ENCODE assay signal across 1 cellular context in genomic region chr14:50944647-50945413, GRCh38.
TF ChIP-seq lines count a peak whose summit lies in the region.

No MANE protein-coding gene starts in this region.

TF ChIP-seq in HEK293, 187 proteins besides CTCF, POLR2A, EP300 and RAD21 (continued from another document):
- TF ChIP-seq ZNF266 (tag by site-specific recombination; IDR thresholded peaks at IDR 0.05; ENCODE audit: low read depth) (no peak), KLF10 (tag by site-specific recombination; IDR thresholded peaks at IDR 0.05) (peak; percentile 10), KLF16 (tag by site-specific recombination; IDR thresholded peaks at IDR 0.05) (no peak), ZNF510 (tag by site-specific recombination; IDR thresholded peaks at IDR 0.05; ENCODE audit: insufficient replicate concordance) (no peak), ZNF473 (tag by site-specific recombination; IDR thresholded peaks at IDR 0.05) (no peak), MZF1 (tag by site-specific recombination; IDR thresholded peaks at IDR 0.05; ENCODE audit: borderline replicate concordance) (no peak), ZNF670 (tag by site-specific recombination; IDR thresholded peaks at IDR 0.05; ENCODE audit: low read depth) (no peak), ZNF341 (tag by site-specific recombination; IDR thresholded peaks at IDR 0.05; ENCODE audit: low read depth) (0 out of 2 replicates have a peak, but pooled peaks have one; percentile 34), HOXC10 (CRISPR knock-in tag; IDR thresholded peaks at IDR 0.05) (no peak), ZBTB48 (tag by site-specific recombination; IDR thresholded peaks at IDR 0.05) (no peak; the same call in 1 of the 2 replicates), ZBTB49 (tag by site-specific recombination; IDR thresholded peaks at IDR 0.05; ENCODE audit: low read depth) (no peak), ZNF426 (tag by site-specific recombination; IDR thresholded peaks at IDR 0.05) (no peak), SP3 (tag by site-specific recombination; IDR thresholded peaks at IDR 0.05) (no peak), ZNF26 (tag by site-specific recombination; IDR thresholded peaks at IDR 0.05) (no peak), ZNF23 (tag by site-specific recombination; IDR thresholded peaks at IDR 0.05; ENCODE audit: borderline replicate concordance) (no peak), ZXDB (tag by site-specific recombination; IDR thresholded peaks at IDR 0.05) (peak; percentile 55; the same call in 1 of the 2 replicates), ZSCAN23 (tag by site-specific recombination; IDR thresholded peaks at IDR 0.05) (no peak), ZNF626 (tag by site-specific recombination; IDR thresholded peaks at IDR 0.05) (no peak), ZNF311 (tag by site-specific recombination; IDR thresholded peaks at IDR 0.05; ENCODE audit: borderline replicate concordance) (no peak), ZNF366 (tag by site-specific recombination; conservative IDR thresholded peaks at IDR 0.05) (no peak; the same call in 1 of the 2 replicates)
- TF ChIP-seq, protein P1, sequence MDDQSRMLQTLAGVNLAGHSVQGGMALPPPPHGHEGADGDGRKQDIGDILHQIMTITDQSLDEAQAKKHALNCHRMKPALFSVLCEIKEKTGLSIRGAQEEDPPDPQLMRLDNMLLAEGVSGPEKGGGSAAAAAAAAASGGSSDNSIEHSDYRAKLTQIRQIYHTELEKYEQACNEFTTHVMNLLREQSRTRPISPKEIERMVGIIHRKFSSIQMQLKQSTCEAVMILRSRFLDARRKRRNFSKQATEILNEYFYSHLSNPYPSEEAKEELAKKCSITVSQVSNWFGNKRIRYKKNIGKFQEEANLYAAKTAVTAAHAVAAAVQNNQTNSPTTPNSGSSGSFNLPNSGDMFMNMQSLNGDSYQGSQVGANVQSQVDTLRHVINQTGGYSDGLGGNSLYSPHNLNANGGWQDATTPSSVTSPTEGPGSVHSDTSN (CRISPR knock-in tag; IDR thresholded peaks at IDR 0.05) = no peak
TF ChIP-seq in HEK293: peak in this region for 19.
